ENCODE assay signal across 15 cellular contexts in genomic region chrX:27458544-27458943, GRCh38. TPM values are rescaled to one million over a fixed set of nuclear protein-coding genes. Genes with fewer than 3 reads are reported as not detected.
"Had no signal": no experiment of that assay in that cellular context is flagged by ENCODE, and none has a peak within 500 bp of the region (broad histone marks: within the 10 kb centered on the region; RNA-seq: fewer than 3 reads in every experiment).

No MANE protein-coding gene starts in this region.

RNA-seq across cellular contexts. Expression of gene PPP4R3C, which starts 4.6 kb away (rescaled TPM):
- total RNA-seq: activated B cell treated with CpG ODN at 0.5 μM for 24 hours; activated CD4-positive, alpha-beta memory T cell treated with anti-CD3 and anti-CD28 coated beads for 36 hours; activated CD4-positive, alpha-beta memory T cell treated with anti-CD3 and anti-CD28 coated beads, Interleukin-2, amount 10 ng/mL, durations not matched to agents 7 days and 5 days; activated CD4-positive, alpha-beta T cell treated with anti-CD3 and anti-CD28 coated beads for 36 hours; activated CD4-positive, alpha-beta T cell treated with anti-CD3 and anti-CD28 coated beads, Interleukin-2, amount 10 ng/mL, durations not matched to agents 24 days and 14 days; activated CD4-positive, alpha-beta T cell treated with anti-CD3 and anti-CD28 coated beads, Interleukin-2, amount 10 ng/mL, durations not matched to agents 7 days and 5 days; activated CD8-positive, alpha-beta memory T cell treated with anti-CD3 and anti-CD28 coated beads for 36 hours; activated CD8-positive, alpha-beta memory T cell treated with anti-CD3 and anti-CD28 coated beads, Interleukin-2, amount 10 ng/mL, durations not matched to agents 7 days and 5 days; activated CD8-positive, alpha-beta T cell treated with anti-CD3 and anti-CD28 coated beads for 36 hours; activated CD8-positive, alpha-beta T cell treated with anti-CD3 and anti-CD28 coated beads, Interleukin-2, amount 10 ng/mL, durations not matched to agents 7 days and 5 days; T-cell; T-helper 1 cell treated with Interleukin-12 subunit alpha and Interleukin-12 subunit beta and Interleukin-4 antibody, amounts not matched to agents 30 ng/mL and 1 ng/mL, for 36 hours; T-helper 17 cell; T-helper 2 cell treated with Interferon-gamma antibody and Interleukin-4, amounts not matched to agents 100 ng/mL and 5 ng/mL, for 36 hours; WTC11 had no signal
